ENCODE assay signal across 12 cellular contexts in the genomic region with DNA sequence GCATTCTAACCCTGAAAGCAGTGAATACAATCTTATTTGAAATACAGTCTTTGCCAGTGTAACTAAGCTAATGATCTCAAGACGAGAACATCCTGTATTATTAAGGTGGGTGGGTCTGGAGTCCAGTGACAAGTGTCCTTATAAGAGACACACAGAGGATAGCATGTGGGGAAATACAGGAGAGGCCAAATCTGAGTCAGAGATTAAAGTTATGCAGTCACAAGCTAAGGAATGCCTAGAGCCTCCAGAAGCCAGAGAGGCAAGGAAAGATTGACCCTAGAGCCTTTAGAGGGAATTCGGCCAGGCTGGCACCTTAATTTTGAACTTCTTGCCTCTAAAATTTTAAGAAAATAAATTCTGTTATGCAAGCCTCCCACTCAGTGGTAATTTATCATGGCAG.
"Had no signal": no experiment of that assay in that cellular context is flagged by ENCODE, and none has a peak within 500 bp of the region (broad histone marks: within the 10 kb centered on the region; RNA-seq: fewer than 3 reads in every experiment).

No MANE protein-coding gene starts in this region.

- DNase-seq: activated CD4-positive, alpha-beta T cell treated with anti-CD3 and anti-CD28 coated beads, Interleukin-2, amount 10 ng/mL, durations not matched to agents 7 days and 5 days; activated CD4-positive, CD25-positive, alpha-beta regulatory T cell; activated effector memory CD4-positive, alpha-beta T cell treated with Interleukin-2 at 50 U/mL for 16 hours; endodermal cell; gastrocnemius medialis; heart right ventricle; left ventricle myocardium inferior; ovary; stimulated activated CD4-positive, alpha-beta T cell treated with anti-CD3 and anti-CD28 coated beads, Interleukin-15, amount 100 ng/mL, for 24 hours; stimulated activated CD4-positive, alpha-beta T cell treated with anti-CD3 and anti-CD28 coated beads, Interleukin-4, amount 100 ng/mL, for 24 hours; stimulated activated naive CD8-positive, alpha-beta T cell treated with anti-CD3 and anti-CD28 coated beads, Interleukin-15, amount 100 ng/mL, for 72 hours; testis had no signal

- H3K4me1 ChIP-seq: gastrocnemius medialis, heart right ventricle, left ventricle myocardium inferior, testis had no signal

- H3K27me3 ChIP-seq: gastrocnemius medialis, heart right ventricle, ovary, testis had no signal

- H3K27ac ChIP-seq: gastrocnemius medialis, heart right ventricle, left ventricle myocardium inferior, ovary, testis had no signal

- H3K36me3 ChIP-seq: gastrocnemius medialis, heart right ventricle, left ventricle myocardium inferior, ovary had no signal

- H3K9me3 ChIP-seq: gastrocnemius medialis, left ventricle myocardium inferior, ovary, testis had no signal

- H3K4me3 ChIP-seq: gastrocnemius medialis, heart right ventricle, left ventricle myocardium inferior, ovary, testis had no signal
